In genomic region chr10:32937824-32938482, GRCh38 we compare ENCODE assay signal across 9 cellular contexts. TPM values are rescaled to one million over a fixed set of nuclear protein-coding genes. Genes with fewer than 3 reads are reported as not detected.
DNase-seq lines count a peak whose midpoint lies in the region; ATAC-seq and TF ChIP-seq lines count a peak whose summit lies in the region.
"Had no signal": no experiment of that assay in that cellular context is flagged by ENCODE, and none has a peak within 500 bp of the region (broad histone marks: within the 10 kb centered on the region; RNA-seq: fewer than 3 reads in every experiment).

No MANE protein-coding gene starts in this region.

- H3K4me2 ChIP-seq in Karpas-422 (ENCODE audit: low read depth, low read length, poor library complexity, severe bottlenecking), result no peak overlapping the region

- peak overlapping the region; percentile 24; the same call in 1 of the 2 replicates for H3K4me3 ChIP-seq in BE2C (ENCODE audit: low read depth, low read length)
- peak overlapping the region; percentile 22 for H3K4me3 ChIP-seq in SJCRH30
- peak overlapping the region; percentile 26 to 43 (median 30) for H3K4me3 ChIP-seq in esophagus muscularis mucosa
- no peak overlapping the region for H3K4me3 ChIP-seq in Karpas-422 (ENCODE audit: low read length)
- no peak overlapping the region for H3K4me3 ChIP-seq in CD8-positive, alpha-beta T cell (ENCODE audit: low read depth, low read length)

- CTCF ChIA-PET in CD8-positive, alpha-beta T cell (lab: Charles Lee), result interaction anchor here (0.6 to 1.1 kb wide), 2 partner anchors 24 to 71 kb away, joined by 3 read pairs; no protein-coding TSS in a partner anchor

- no peak overlapping the region for H3K4me3 Mint-ChIP-seq in neural crest cell
- no peak overlapping the region for H3K4me3 Mint-ChIP-seq in CD8-positive, alpha-beta T cell

- H3K4me1 ChIP-seq in BE2C, result peaks cover 10% of the 10 kb centered on the region; the same call in 1 of the 2 replicates
- H3K4me1 ChIP-seq in SJCRH30, result peaks cover 17% of the 10 kb centered on the region
- peaks cover 75 to 100% (median 92%) of the 10 kb centered on the region in 4 donors for H3K4me1 ChIP-seq in esophagus muscularis mucosa
- H3K4me1 ChIP-seq in Karpas-422 (ENCODE audit: low read length), result peaks cover 34% of the 10 kb centered on the region
- peaks cover 11% of the 10 kb centered on the region for H3K4me1 ChIP-seq in CD8-positive, alpha-beta T cell (ENCODE audit: insufficient read depth, low read length)

- H3K4me1 Mint-ChIP-seq in neural crest cell, result peaks cover 47% of the 10 kb centered on the region
- H3K4me1 Mint-ChIP-seq in CD8-positive, alpha-beta T cell (ENCODE audit: low read depth), result peaks cover 44% of the 10 kb centered on the region

- peaks cover 6% of the 10 kb centered on the region; the same call in 1 of the 2 replicates for H3K36me3 ChIP-seq in BE2C
- peaks cover 19% of the 10 kb centered on the region for H3K36me3 ChIP-seq in SJCRH30
- peaks cover 0 to 26% (median 15%) of the 10 kb centered on the region in 4 donors for H3K36me3 ChIP-seq in esophagus muscularis mucosa
- peaks cover 54% of the 10 kb centered on the region for H3K36me3 ChIP-seq in Karpas-422 (ENCODE audit: insufficient read depth, low read length)
- H3K36me3 ChIP-seq in CD8-positive, alpha-beta T cell (ENCODE audit: insufficient read depth, low read length), result no peaks in the 10 kb centered on the region

- DNase-seq in BE2C, result no peak
- no peak for DNase-seq in SJCRH30
- no peak for DNase-seq in esophagus muscularis mucosa (ENCODE audit: extremely low spot score)
- no peak for DNase-seq in neural crest cell (ENCODE audit: low read depth, low spot score)
- no peak for DNase-seq in Karpas-422
- DNase-seq in stimulated activated CD4-positive, alpha-beta T cell treated with anti-CD3 and anti-CD28 coated beads, Interleukin-15, amount 100 ng/mL, for 24 hours, result no peak
- DNase-seq in CD8-positive, alpha-beta T cell, result no peak
- no peak for DNase-seq in activated CD4-positive, alpha-beta T cell treated with anti-CD3 and anti-CD28 coated beads, Interleukin-2, amount 50 U/mL, for 4 hours
- DNase-seq: stimulated activated CD4-positive, alpha-beta T cell treated with anti-CD3 and anti-CD28 coated beads, Interleukin-1b, Interleukin-23, amount 100 ng/mL, for 48 hours had no signal

- peaks cover 100% of the 10 kb centered on the region for H3K79me2 ChIP-seq in Karpas-422 (ENCODE audit: low read length)

- no peak for ATAC-seq in CD8-positive, alpha-beta T cell

- no peaks in the 10 kb centered on the region for H3K27me3 ChIP-seq in BE2C
- H3K27me3 ChIP-seq in SJCRH30, result no peaks in the 10 kb centered on the region
- H3K27me3 ChIP-seq in esophagus muscularis mucosa, result no peaks in the 10 kb centered on the region
- H3K27me3 ChIP-seq in Karpas-422 (ENCODE audit: low read length), result no peaks in the 10 kb centered on the region
- H3K27me3 ChIP-seq in CD8-positive, alpha-beta T cell (ENCODE audit: insufficient read depth, low read length), result no peaks in the 10 kb centered on the region

- no peaks in the 10 kb centered on the region for H3K9me3 ChIP-seq in BE2C
- H3K9me3 ChIP-seq in SJCRH30 (replicated peaks), result no peaks in the 10 kb centered on the region
- no peaks in the 10 kb centered on the region for H3K9me3 ChIP-seq in esophagus muscularis mucosa
- no peaks in the 10 kb centered on the region for H3K9me3 ChIP-seq in Karpas-422 (ENCODE audit: low read length)
- no peaks in the 10 kb centered on the region for H3K9me3 ChIP-seq in CD8-positive, alpha-beta T cell (ENCODE audit: low read length)

- H3K27ac Mint-ChIP-seq in neural crest cell (ENCODE audit: unreplicated experiment), result peak overlapping the region; percentile 15
- no peak overlapping the region for H3K27ac Mint-ChIP-seq in CD8-positive, alpha-beta T cell

- no peak for TF ChIP-seq POLR2A in esophagus muscularis mucosa (IDR thresholded peaks at IDR 0.05; ENCODE audit: low read depth)

- 14% methylated on average over 5 of the region's 5 CpGs for WGBS in esophagus muscularis mucosa

- POLR2A ChIA-PET in CD8-positive, alpha-beta T cell (lab: Charles Lee), result interaction anchor here (0.5 kb wide), 1 partner anchor 223 kb away, joined by 3 read pairs; no protein-coding TSS in a partner anchor

- H3K9me2 ChIP-seq in Karpas-422 (replicated peaks; ENCODE audit: insufficient read depth, low read length), result no peaks in the 10 kb centered on the region

- no peaks in the 10 kb centered on the region for H3K9me3 Mint-ChIP-seq in neural crest cell
- no peaks in the 10 kb centered on the region for H3K9me3 Mint-ChIP-seq in CD8-positive, alpha-beta T cell

- peaks cover 1% of the 10 kb centered on the region for H3K36me3 Mint-ChIP-seq in neural crest cell (ENCODE audit: low read depth)
- H3K36me3 Mint-ChIP-seq in CD8-positive, alpha-beta T cell, result peaks cover 23% of the 10 kb centered on the region

- no peak for TF ChIP-seq EP300 in esophagus muscularis mucosa (IDR thresholded peaks at IDR 0.05)

- no peak for TF ChIP-seq CTCF in BE2C (IDR thresholded peaks at IDR 0.05; ENCODE audit: low read depth, low read length)
- no peak for TF ChIP-seq CTCF in esophagus muscularis mucosa (IDR thresholded peaks at IDR 0.05)
- no peak for TF ChIP-seq CTCF in neural crest cell (conservative IDR thresholded peaks at IDR 0.05)
- TF ChIP-seq CTCF in CD8-positive, alpha-beta T cell (IDR thresholded peaks at IDR 0.05), result no peak

- H2AFZ ChIP-seq in Karpas-422 (ENCODE audit: low read length), result no peak overlapping the region

- peaks cover 81% of the 10 kb centered on the region for H4K20me1 ChIP-seq in Karpas-422 (ENCODE audit: insufficient read depth, low read depth, low read length)

- intact Hi-C loops in esophagus muscularis mucosa (cut with DNase I), result no loop called here
- intact Hi-C loops in CD8-positive, alpha-beta T cell (cut with DNase I, micrococcal nuclease), result loop anchor here in 1 of 2 experiments (2.0 kb wide), 1 partner anchor 13 kb away; no protein-coding TSS in a partner anchor

- H3K27me3 Mint-ChIP-seq in neural crest cell (ENCODE audit: low read depth), result no peaks in the 10 kb centered on the region
- H3K27me3 Mint-ChIP-seq in CD8-positive, alpha-beta T cell (ENCODE audit: low read depth), result no peaks in the 10 kb centered on the region

- H3K27ac ChIP-seq in SJCRH30 (peak overlapping the region; percentile 55), esophagus muscularis mucosa (replicated peaks in 1 of 4) (peak overlapping the region; percentile 85 to 87 (median 86)), Karpas-422 (ENCODE audit: low read length) (no peak overlapping the region)
- H3K27ac ChIP-seq in CD8-positive, alpha-beta T cell (ENCODE audit: low read depth, low read length), result no peak overlapping the region

- H3K9ac ChIP-seq in Karpas-422 (ENCODE audit: low read length), result no peak overlapping the region

RNA-seq across cellular contexts. Expression of gene ITGB1, which starts 20.1 kb away (rescaled TPM):
- polyA plus RNA-seq in BE2C (2012; ENCODE audit: insufficient read depth, insufficient read length, low read depth), result 164 TPM
- total RNA-seq in SJCRH30 (2014; rRNA removed; shearing (Covaris generic)), result 331 and 339 TPM in 2 replicates
- total RNA-seq in esophagus muscularis mucosa (1,000 to 10,000 TPM; 1,385 to 1,873 (median 1,661) TPM), neural crest cell (220 and 236 TPM in 2 replicates)
- total RNA-seq in Karpas-422 (2014; rRNA removed; shearing (Covaris generic); ENCODE audit: low replicate concordance), result 526 and 559 TPM in 2 replicates
- total RNA-seq in CD8-positive, alpha-beta T cell, result 10 to 100 TPM; 34.2 to 34.5 TPM

Comparison
In these comparisons a context has a peak if more than half of its experiments do, and no peak if none do; other contexts are left out.
1. H3K4me3 ChIP-seq: peak in BE2C (single experiment), SJCRH30 (single experiment) and esophagus muscularis mucosa (4 of 4); none in Karpas-422 (single experiment) and CD8-positive, alpha-beta T cell (single experiment).
2. H3K27ac ChIP-seq: peak in SJCRH30 (single experiment) and esophagus muscularis mucosa (4 of 4); none in Karpas-422 (single experiment) and CD8-positive, alpha-beta T cell (single experiment).